Comparison of ENCODE assay signal across 8 cellular contexts in genomic region chr7:872685-873084, GRCh38. TPM values are rescaled to one million over a fixed set of nuclear protein-coding genes. Genes with fewer than 3 reads are reported as not detected.
A peak's percentile ranks its signal among the peaks of the same experiment; 100 is the strongest.
DNase-seq lines count a peak whose midpoint lies in the region; ATAC-seq, FAIRE-seq and TF ChIP-seq lines count a peak whose summit lies in the region.
"Not testable (repeated sequence)": the region's sequence is repeated elsewhere in the genome, so short reads cannot be mapped to it uniquely, and the experiment has no call there.

No MANE protein-coding gene starts in this region.

- CTCF ChIA-PET in WTC11 (lab: Charles Lee), result interaction anchor here (0.6 to 1.8 kb wide), 14 partner anchors 11 to 650 kb away, joined by 3 to 8 read pairs (median 4); no protein-coding TSS in a partner anchor

- H3K36me3 Mint-ChIP-seq in CD14-positive monocyte (peaks cover 35 to 65% of the 10 kb centered on the region in 2 donors), WTC11 (peaks cover 57% of the 10 kb centered on the region), astrocyte (ENCODE audit: low read depth, unreplicated experiment) (peaks cover 14% of the 10 kb centered on the region), endothelial cell (ENCODE audit: low read depth, unreplicated experiment) (peaks cover 23% of the 10 kb centered on the region), osteocyte (ENCODE audit: unreplicated experiment) (peaks cover 28% of the 10 kb centered on the region)

- TF ChIP-seq CTCF in CD14-positive monocyte (IDR thresholded peaks at IDR 0.05); WTC11 (IDR thresholded peaks at IDR 0.05); astrocyte (IDR thresholded peaks at IDR 0.05; ENCODE audit: insufficient read depth, low read depth, low read length); endothelial cell (IDR thresholded peaks at IDR 0.05; ENCODE audit: unreplicated experiment); heart left ventricle (IDR thresholded peaks at IDR 0.05); osteocyte (IDR thresholded peaks at IDR 0.05); stomach (IDR thresholded peaks at IDR 0.05); vagina (IDR thresholded peaks at IDR 0.05): not testable (repeated sequence)

- FAIRE-seq in astrocyte (lab: Jason Lieb, UNC), result not testable (repeated sequence)

- not testable (repeated sequence) for ATAC-seq in WTC11, heart left ventricle

- not testable (repeated sequence) for TF ChIP-seq EP300 in stomach (IDR thresholded peaks at IDR 0.05)

- H3K9me3 Mint-ChIP-seq in CD14-positive monocyte; WTC11; astrocyte (ENCODE audit: unreplicated experiment); endothelial cell (ENCODE audit: unreplicated experiment); osteocyte (ENCODE audit: unreplicated experiment): not testable (repeated sequence)

- intact Hi-C loops in CD14-positive monocyte (cut with micrococcal nuclease) (loop anchor here (1.0 to 10.0 kb wide), 7 partner anchors 55 to 550 kb away; partner anchors contain the start of gene ZFAND2A (in 1 of the 2)), heart left ventricle (cut with DNase I) (loop anchor here (1.0 to 10.0 kb wide), 12 partner anchors 35 to 555 kb away; partner anchors contain the start of genes PDGFA (in 1 of the 10) and SUN1 (in 1 of the 10)), stomach (cut with DNase I; ENCODE audit: low total_unique reads) (loop anchor here (5.0 kb wide), 1 partner anchor 85 kb away; no protein-coding TSS in a partner anchor), vagina (cut with DNase I) (loop anchor here (2.0 to 10.0 kb wide), 3 partner anchors 86 to 548 kb away; no protein-coding TSS in a partner anchor)

- not testable (repeated sequence) for H3K4me2 ChIP-seq in astrocyte (ENCODE audit: low read length)

- H4K20me1 ChIP-seq in astrocyte (ENCODE audit: insufficient read depth, low read length), result peaks cover 11% of the 10 kb centered on the region

- not testable (repeated sequence) for H3K27me3 ChIP-seq in astrocyte (ENCODE audit: insufficient read depth, low read length); heart left ventricle; stomach; vagina

- not testable (repeated sequence) for H3K9me3 ChIP-seq in astrocyte (ENCODE audit: insufficient read depth, low read depth, low read length); heart left ventricle; stomach; vagina

- H3K4me1 ChIP-seq in astrocyte (ENCODE audit: insufficient read depth, low read length), result not testable (repeated sequence)
- H3K4me1 ChIP-seq in heart left ventricle, result peaks cover 5 to 58% (median 28%) of the 10 kb centered on the region in 12 donors
- peaks cover 31 to 70% (median 51%) of the 10 kb centered on the region in 4 donors for H3K4me1 ChIP-seq in stomach
- peaks cover 30% of the 10 kb centered on the region for H3K4me1 ChIP-seq in vagina

- DNase-seq in CD14-positive monocyte (ENCODE audit: low spot score); WTC11 (ENCODE audit: low spot score); astrocyte (ENCODE audit: low read depth); endothelial cell (ENCODE audit: low spot score); osteocyte (ENCODE audit: extremely low spot score, unreplicated experiment); stomach; vagina (ENCODE audit: extremely low spot score in 2 of 2): not testable (repeated sequence)
- peak in 1 of 5 donors; percentile 33 for DNase-seq in heart left ventricle

- H3K27ac ChIP-seq in astrocyte (ENCODE audit: low read depth, low read length), result not testable (repeated sequence)
- H3K27ac ChIP-seq in heart left ventricle, result peak overlapping the region in 10 of 12 donors; percentile 27 to 79 (median 58)
- peak overlapping the region in 4 of 5 donors; percentile 66 to 95 (median 84) for H3K27ac ChIP-seq in stomach
- H3K27ac ChIP-seq in vagina, result peak overlapping the region; percentile 91

- POLR2A ChIA-PET in WTC11 (lab: Charles Lee), result not testable (repeated sequence)

- H3K4me1 Mint-ChIP-seq in CD14-positive monocyte (peaks cover 11% of the 10 kb centered on the region), endothelial cell (ENCODE audit: unreplicated experiment) (peaks cover 12% of the 10 kb centered on the region)
- not testable (repeated sequence) for H3K4me1 Mint-ChIP-seq in WTC11; astrocyte (ENCODE audit: low read depth, unreplicated experiment); osteocyte (ENCODE audit: unreplicated experiment)

- H3K79me2 ChIP-seq in astrocyte (ENCODE audit: insufficient read depth, low read length), result peaks cover 18% of the 10 kb centered on the region

- H3K4me3 Mint-ChIP-seq in CD14-positive monocyte; WTC11; osteocyte (ENCODE audit: unreplicated experiment): not testable (repeated sequence)
- H3K4me3 Mint-ChIP-seq in astrocyte (ENCODE audit: unreplicated experiment) (peak overlapping the region; percentile 50), endothelial cell (ENCODE audit: unreplicated experiment) (peak overlapping the region; percentile 25)

- not testable (repeated sequence) for H3K4me3 ChIP-seq in astrocyte (ENCODE audit: insufficient read depth, low read depth, low read length); heart left ventricle; stomach; vagina

- WGBS in heart left ventricle, 4 donors, result 90 to 92% (median 91%) methylated on average over 19 of the region's 19 CpGs
- 85 to 91% (median 89%) methylated on average over 19 of the region's 19 CpGs for WGBS in stomach, 5 donors

- H3K36me3 ChIP-seq in astrocyte (ENCODE audit: insufficient read depth, low read length) (peaks cover 25% of the 10 kb centered on the region), heart left ventricle (peaks cover 0 to 63% (median 45%) of the 10 kb centered on the region in 9 donors), stomach (peaks cover 35 to 50% (median 48%) of the 10 kb centered on the region in 4 donors), vagina (peaks cover 0 to 42% of the 10 kb centered on the region in 2 donors)

- H3K27ac Mint-ChIP-seq in CD14-positive monocyte, result peak overlapping the region in 4 of 7 donors; percentile 14 to 87 (median 62)
- H3K27ac Mint-ChIP-seq in WTC11, result 0 out of 2 replicates have a peak overlapping the region, but pooled peaks have one; percentile 94
- not testable (repeated sequence) for H3K27ac Mint-ChIP-seq in astrocyte (ENCODE audit: unreplicated experiment)
- H3K27ac Mint-ChIP-seq in endothelial cell (ENCODE audit: unreplicated experiment), result peak overlapping the region; percentile 62
- H3K27ac Mint-ChIP-seq in osteocyte (ENCODE audit: unreplicated experiment), result peak overlapping the region; percentile 23

- not testable (repeated sequence) for TF ChIP-seq POLR2A in heart left ventricle (IDR thresholded peaks at IDR 0.05); stomach (IDR thresholded peaks at IDR 0.05); vagina (IDR thresholded peaks at IDR 0.05)

- not testable (repeated sequence) for H2AFZ ChIP-seq in astrocyte (ENCODE audit: low read depth, low read length)

- H3K27me3 Mint-ChIP-seq in CD14-positive monocyte (ENCODE audit: low read depth in 3 of 3); WTC11 (ENCODE audit: low read depth); astrocyte (ENCODE audit: low read depth, unreplicated experiment); endothelial cell (ENCODE audit: unreplicated experiment); osteocyte (ENCODE audit: unreplicated experiment): not testable (repeated sequence)

- not testable (repeated sequence) for H3K9ac ChIP-seq in astrocyte (ENCODE audit: low read length)

RNA-seq across cellular contexts. Expression of gene GET4, which starts 3.7 kb away (rescaled TPM):
- polyA plus RNA-seq in CD14-positive monocyte, result 10 to 100 TPM; 20.1 to 25.5 TPM
- total RNA-seq in WTC11 (2021), result 73.0 to 82.0 TPM (median 73.4 TPM) in 3 replicates
- 32.1 and 43.0 TPM in 2 replicates for total RNA-seq in astrocyte
- total RNA-seq in endothelial cell (ENCODE audit: unreplicated experiment), result 61.3 TPM
- total RNA-seq in heart left ventricle, result 10 to 100 TPM; 14.6 to 27.3 (median 18.6) TPM
- 10 to 100 TPM; 19.7 to 34.1 TPM for polyA plus RNA-seq in heart left ventricle
- 33.7 and 36.4 TPM in 2 replicates for total RNA-seq in osteocyte
- total RNA-seq in stomach, result 100 to 1,000 TPM in 1 of 5 donors, 10 to 100 TPM in 4; 22.4 to 140 (median 40.1) TPM
- polyA plus RNA-seq in stomach, result 10 to 100 TPM; 34.4 to 53.2 (median 53.0) TPM
- total RNA-seq in vagina, result 35.8 TPM

RNA-seq across cellular contexts. Expression of gene SUN1, which starts 40.4 kb away (rescaled TPM):
- polyA plus RNA-seq in CD14-positive monocyte (10 to 100 TPM; 44.2 to 51.5 TPM), heart left ventricle (100 to 1,000 TPM; 111 to 148 TPM), stomach (10 to 100 TPM; 15.9 to 58.9 (median 21.7) TPM)
- total RNA-seq in WTC11 (2021) (149 to 158 TPM (median 156 TPM) in 3 replicates), astrocyte (109 and 121 TPM in 2 replicates), endothelial cell (ENCODE audit: unreplicated experiment) (150 TPM), heart left ventricle (100 to 1,000 TPM; 117 to 203 (median 157) TPM), osteocyte (212 and 226 TPM in 2 replicates), stomach (100 to 1,000 TPM; 103 to 242 (median 159) TPM), vagina (170 TPM)
